In the genomic region with DNA sequence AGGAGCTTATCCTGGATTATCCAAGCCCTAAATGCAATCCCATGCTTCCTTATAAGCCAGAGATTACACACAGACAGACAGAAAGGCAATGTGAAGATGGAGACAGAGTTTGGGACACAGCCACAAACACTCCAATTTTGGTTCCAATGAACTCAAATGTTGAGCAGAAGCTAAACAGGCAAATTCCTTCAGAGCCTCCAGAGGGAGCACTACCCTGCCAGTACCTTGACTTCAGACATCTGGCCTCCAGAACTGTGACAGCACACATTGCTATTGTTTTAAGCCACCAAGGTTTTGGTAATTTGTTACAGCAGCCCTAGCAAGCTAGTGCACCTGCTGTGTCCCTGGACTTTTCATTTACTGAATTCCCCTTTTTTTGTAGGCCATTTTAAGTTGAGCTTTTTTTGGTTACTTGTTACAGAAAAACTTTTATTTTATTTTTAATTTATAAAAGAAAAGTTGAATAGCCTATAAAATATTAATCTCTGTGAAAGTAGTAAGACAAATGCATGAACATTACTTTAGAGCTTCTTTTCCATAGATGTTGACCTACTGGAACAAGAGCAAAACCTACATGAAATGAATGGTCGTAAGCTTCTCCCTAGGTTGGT, we compare ENCODE assay signal across 8 cellular contexts. TPM values are rescaled to one million over a fixed set of nuclear protein-coding genes. Genes with fewer than 3 reads are reported as not detected.
DNase-seq lines count a peak whose midpoint lies in the region; ATAC-seq, FAIRE-seq and TF ChIP-seq lines count a peak whose summit lies in the region.

No MANE protein-coding gene starts in this region.

- H3K4me1 ChIP-seq in transverse colon = no peaks in the 10 kb centered on the region

- H3K36me3 ChIP-seq in bronchial epithelial cell (ENCODE audit: control insufficient read depth, insufficient read depth, low read length) (no peaks in the 10 kb centered on the region), transverse colon (no peaks in the 10 kb centered on the region)

- WGBS in transverse colon (ENCODE audit: low coverage in 1 of 2), 2 donors = 91 to 98% methylated on average over 1 of the region's 1 CpG

- H3K9me3 ChIP-seq in transverse colon = no peaks in the 10 kb centered on the region

- no peaks in the 10 kb centered on the region for H3K27me3 ChIP-seq in bronchial epithelial cell (ENCODE audit: control insufficient read depth, insufficient read depth, low read length)
- H3K27me3 ChIP-seq in transverse colon = no peaks in the 10 kb centered on the region

- peak; percentile 70 for ATAC-seq in HG03139 (IDR thresholded peaks at IDR 0.05; ENCODE audit: unreplicated experiment)
- peak; percentile 95 for ATAC-seq in left lobe of liver

- in situ Hi-C loops in transverse colon (cut with MboI; ENCODE audit: low pct_ligation_motif_present in 1 of 4, low pct_unique_long_range_greater_than_20kb in 1 of 4, low sequenced_read_pairs in 3 of 4) = loop anchor here in 1 of 4 donors (25.0 kb wide), 2 partner anchors 350 to 1000 kb away; no protein-coding TSS in a partner anchor

- FAIRE-seq in GM12891 (lab: Jason Lieb, UNC) (peak; percentile 61), bronchial epithelial cell (lab: Jason Lieb, UNC) (no peak)

- intact Hi-C loops in transverse colon (cut with DNase I; ENCODE audit: low total_unique reads) = no loop called here

- no peak for TF ChIP-seq EP300 in transverse colon (IDR thresholded peaks at IDR 0.05; ENCODE audit: low read depth)

- TF ChIP-seq POLR2A in GM12891 (IDR thresholded peaks at IDR 0.05; ENCODE audit: low read depth, low read length) (no peak), transverse colon (IDR thresholded peaks at IDR 0.05) (no peak)

- TF ChIP-seq CTCF in bronchial epithelial cell (IDR thresholded peaks at IDR 0.05; ENCODE audit: insufficient read depth, low read length, severe bottlenecking) (peak; percentile 85), transverse colon (IDR thresholded peaks at IDR 0.05) (peak; percentile 51 to 61 (median 53))

- H3K4me3 ChIP-seq in bronchial epithelial cell (ENCODE audit: low read depth, low read length) (no peak overlapping the region), transverse colon (no peak overlapping the region)

- H3K27ac ChIP-seq in transverse colon = no peak overlapping the region

- DNase-seq in AG08395 (ENCODE audit: low spot score) (peak; percentile 43), GM12891 (ENCODE audit: insufficient read length, low spot score) (no peak), RPMI7951 (ENCODE audit: low read depth) (peak; percentile 54), bronchial epithelial cell (ENCODE audit: low read depth) (peak; percentile 59), left lobe of liver (ENCODE audit: low spot score) (peak; percentile 47), transverse colon (peak; percentile 33), HuH-7 (ENCODE audit: low spot score) (no peak)

TF ChIP-seq in GM12891, 5 proteins besides CTCF, POLR2A, EP300 and RAD21:
- TF ChIP-seq SPI1 (IDR thresholded peaks at IDR 0.05; ENCODE audit: low read depth, low read length) (no peak), TAF1 (IDR thresholded peaks at IDR 0.05; ENCODE audit: low read depth, low read length) (no peak), POLR2AphosphoS5 (IDR thresholded peaks at IDR 0.05; ENCODE audit: low read depth, low read length) (no peak), POU2F2 (IDR thresholded peaks at IDR 0.05; ENCODE audit: low read depth, low read length) (no peak), PAX5 (IDR thresholded peaks at IDR 0.05; ENCODE audit: insufficient read depth, low read length, severe bottlenecking) (no peak)

RNA-seq across cellular contexts. Expression of a gene that starts 33.4 kb away (rescaled TPM):
- 4.3 TPM for polyA plus RNA-seq in GM12891 (2012; ENCODE audit: low read depth, missing spikeins)
- 15.5 and 16.0 TPM in 2 replicates for total RNA-seq in RPMI7951 (2014; rRNA removed; shearing (Covaris generic))
- total RNA-seq in bronchial epithelial cell = 5.5 and 19.5 TPM in 2 replicates
- 12.1 TPM for total RNA-seq in left lobe of liver
- total RNA-seq in transverse colon = 10 to 100 TPM in 1 of 4 donors, 1 to 10 TPM in 3; 1.2 to 13.5 (median 4.9) TPM

Comparison
In these comparisons a context has a peak if more than half of its experiments do, and no peak if none do; other contexts are left out.
1. DNase-seq: peak in AG08395 (single experiment), RPMI7951 (single experiment), bronchial epithelial cell (single experiment), left lobe of liver (single experiment) and transverse colon (single experiment); none in GM12891 (single experiment) and HuH-7 (single experiment).